In genomic region chr4:123651536-123652175, GRCh38 we compare ENCODE assay signal across 17 cellular contexts.
DNase-seq lines count a peak whose midpoint lies in the region; ATAC-seq and TF ChIP-seq lines count a peak whose summit lies in the region.
"Had no signal": no experiment of that assay in that cellular context is flagged by ENCODE, and none has a peak within 500 bp of the region (broad histone marks: within the 10 kb centered on the region; RNA-seq: fewer than 3 reads in every experiment).

No MANE protein-coding gene starts in this region.

- H3K9ac ChIP-seq in mucosa of rectum (ENCODE audit: low read depth in 1 of 2, low read length in 2 of 2), result no peak overlapping the region
- H3K9ac ChIP-seq: BLaER1 treated with 17β-estradiol and CSF1 and Interleukin-3, amounts not matched to agents 10 nM and 100 nM had no signal

- H3K27me3 Mint-ChIP-seq in brain, result peaks cover 5% of the 10 kb centered on the region

- no peak for TF ChIP-seq CTCF in brain (conservative IDR thresholded peaks at IDR 0.05)
- TF ChIP-seq CTCF in stomach (IDR thresholded peaks at IDR 0.05), result no peak

- peak overlapping the region in 2 of 5 experiments; percentile 4 to 69 for H3K4me3 Mint-ChIP-seq in brain
- H3K4me3 Mint-ChIP-seq: activated B cell treated with CpG ODN at 0.5 μM for 24 hours; activated CD8-positive, alpha-beta T cell treated with anti-CD3 and anti-CD28 coated beads, Interleukin-2, amount 10 ng/mL, durations not matched to agents 7 days and 5 days had no signal

- H3K36me3 Mint-ChIP-seq in brain, result peaks cover 14% of the 10 kb centered on the region

- 64 to 88% (median 73%) methylated on average over 1 of the region's 1 CpG for WGBS in stomach, 5 donors

- peaks cover 55% of the 10 kb centered on the region for H3K4me1 Mint-ChIP-seq in brain

- peak overlapping the region; percentile 11 to 53 for H3K27ac ChIP-seq in mucosa of rectum (ENCODE audit: low read depth in 2 of 2, low read length in 2 of 2)
- peak overlapping the region; percentile 5 to 87 (median 25) for H3K27ac ChIP-seq in stomach
- H3K27ac ChIP-seq: BLaER1 treated with 17β-estradiol and CSF1 and Interleukin-3, amounts not matched to agents 10 nM and 100 nM; SJSA1; testis had no signal

- H3K9me3 Mint-ChIP-seq in brain, result peaks cover 3 to 20% (median 11%) of the 10 kb centered on the region in 5 experiments
- H3K9me3 Mint-ChIP-seq: activated B cell treated with CpG ODN at 0.5 μM for 24 hours had no signal

- TF ChIP-seq POLR2A in stomach (IDR thresholded peaks at IDR 0.05), result no peak
- TF ChIP-seq POLR2A in GM18505 (IDR thresholded peaks at IDR 0.05; ENCODE audit: borderline replicate concordance, extremely low read depth, insufficient read depth, insufficient read length), result no peak

- peak overlapping the region in 3 of 5 experiments; percentile 94 to 98 (median 95) for H3K27ac Mint-ChIP-seq in brain
- H3K27ac Mint-ChIP-seq: activated B cell treated with CpG ODN at 0.5 μM for 24 hours; activated CD8-positive, alpha-beta T cell treated with anti-CD3 and anti-CD28 coated beads, Interleukin-2, amount 10 ng/mL, durations not matched to agents 7 days and 5 days had no signal

- H3K4me1 ChIP-seq in mucosa of rectum (ENCODE audit: control insufficient read depth in 2 of 2, insufficient read depth in 2 of 2, low read length in 2 of 2) (peaks cover 17 to 18% of the 10 kb centered on the region in 2 donors), stomach (peaks cover 16 to 42% (median 27%) of the 10 kb centered on the region in 4 donors)

- H3K27me3 ChIP-seq in mucosa of rectum (ENCODE audit: control insufficient read depth in 2 of 2, insufficient read depth in 2 of 2, low read length in 2 of 2) (no peaks in the 10 kb centered on the region), stomach (no peaks in the 10 kb centered on the region)
- H3K27me3 ChIP-seq: SJSA1, testis had no signal

- DNase-seq in NCI-H69 (lab: John Stamatoyannopoulos, UW), result peak; percentile 44
- no peak for DNase-seq in stomach
- DNase-seq in HuH-7 (ENCODE audit: low spot score), result no peak
- no peak for DNase-seq in COR-L47 (lab: John Stamatoyannopoulos, UW)
- DNase-seq: activated B cell treated with CpG ODN at 0.5 μM for 24 hours; activated CD8-positive, alpha-beta T cell treated with anti-CD3 and anti-CD28 coated beads, Interleukin-2, amount 10 ng/mL, durations not matched to agents 7 days and 5 days; NCI-H2081; NCI-H510A; stimulated activated CD4-positive, alpha-beta T cell treated with anti-CD3 and anti-CD28 coated beads, Interleukin-2, amount 100 ng/mL, for 48 hours; T-helper 2 cell; testis had no signal

- intact Hi-C loops in stomach (cut with DNase I; ENCODE audit: low total_unique reads), result no loop called here

- H3K9me3 ChIP-seq in mucosa of rectum (ENCODE audit: control insufficient read depth in 2 of 2, low read length in 2 of 2) (no peaks in the 10 kb centered on the region), stomach (peaks cover 0 to 6% (median 2%) of the 10 kb centered on the region in 4 donors)
- H3K9me3 ChIP-seq: testis had no signal

- no peaks in the 10 kb centered on the region for H3K36me3 ChIP-seq in mucosa of rectum (ENCODE audit: control insufficient read depth in 2 of 2, insufficient read depth in 2 of 2, low read length in 2 of 2)
- no peaks in the 10 kb centered on the region for H3K36me3 ChIP-seq in stomach
- H3K36me3 ChIP-seq: SJSA1 had no signal

- no peak for ATAC-seq in HG03108 (IDR thresholded peaks at IDR 0.05; ENCODE audit: unreplicated experiment)
- no peak for ATAC-seq in GM18505 (IDR thresholded peaks at IDR 0.05; ENCODE audit: unreplicated experiment)
- ATAC-seq: activated CD8-positive, alpha-beta T cell treated with anti-CD3 and anti-CD28 coated beads, Interleukin-2, amount 10 ng/mL, durations not matched to agents 7 days and 5 days had no signal

- TF ChIP-seq EP300 in stomach (IDR thresholded peaks at IDR 0.05), result no peak

- H3K4me3 ChIP-seq in mucosa of rectum (ENCODE audit: low read length in 2 of 2), result peak overlapping the region in 1 of 2 donors; percentile 23
- H3K4me3 ChIP-seq in stomach, result no peak overlapping the region
- H3K4me3 ChIP-seq: BLaER1 treated with 17β-estradiol and CSF1 and Interleukin-3, amounts not matched to agents 10 nM and 100 nM; SJSA1; testis had no signal
